In the genomic region with DNA sequence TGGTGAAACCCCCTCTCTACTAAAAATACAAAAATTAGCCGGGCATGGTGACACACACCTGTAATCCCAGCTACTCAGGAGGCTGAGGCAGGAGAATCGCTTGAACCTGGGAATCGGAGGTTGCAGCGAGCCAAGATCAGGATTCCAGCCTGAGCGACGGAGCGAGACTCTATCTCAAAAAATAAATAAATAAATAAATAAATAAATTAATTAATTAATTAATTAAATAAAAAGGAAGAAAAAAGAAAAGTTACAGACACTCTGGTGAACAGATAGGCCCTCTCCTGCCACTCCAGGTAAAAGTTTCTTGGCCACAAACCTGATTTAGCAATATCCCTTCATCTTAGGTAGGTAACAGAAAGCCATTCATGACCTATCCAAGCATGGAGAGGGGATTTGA, we compare ENCODE assay signal across 2 cellular contexts. TPM values are rescaled to one million over a fixed set of nuclear protein-coding genes. Genes with fewer than 3 reads are reported as not detected.
"Had no signal": no experiment of that assay in that cellular context is flagged by ENCODE, and none has a peak within 500 bp of the region (broad histone marks: within the 10 kb centered on the region; RNA-seq: fewer than 3 reads in every experiment).

No MANE protein-coding gene starts in this region.

RNA-seq across cellular contexts. Expression of gene ZNF705A, which starts 26.1 kb away (rescaled TPM):
- total RNA-seq: G401, GM12878 had no signal

RNA-seq across cellular contexts. Expression of gene FAM90A1, which starts 44.5 kb away (rescaled TPM):
- total RNA-seq: G401 had no signal

RNA-seq across cellular contexts. Expression of gene CLEC4A, which starts 59.5 kb away (rescaled TPM):
- total RNA-seq: G401 had no signal
